Comparison of ENCODE assay signal across 7 cellular contexts in the genomic region with DNA sequence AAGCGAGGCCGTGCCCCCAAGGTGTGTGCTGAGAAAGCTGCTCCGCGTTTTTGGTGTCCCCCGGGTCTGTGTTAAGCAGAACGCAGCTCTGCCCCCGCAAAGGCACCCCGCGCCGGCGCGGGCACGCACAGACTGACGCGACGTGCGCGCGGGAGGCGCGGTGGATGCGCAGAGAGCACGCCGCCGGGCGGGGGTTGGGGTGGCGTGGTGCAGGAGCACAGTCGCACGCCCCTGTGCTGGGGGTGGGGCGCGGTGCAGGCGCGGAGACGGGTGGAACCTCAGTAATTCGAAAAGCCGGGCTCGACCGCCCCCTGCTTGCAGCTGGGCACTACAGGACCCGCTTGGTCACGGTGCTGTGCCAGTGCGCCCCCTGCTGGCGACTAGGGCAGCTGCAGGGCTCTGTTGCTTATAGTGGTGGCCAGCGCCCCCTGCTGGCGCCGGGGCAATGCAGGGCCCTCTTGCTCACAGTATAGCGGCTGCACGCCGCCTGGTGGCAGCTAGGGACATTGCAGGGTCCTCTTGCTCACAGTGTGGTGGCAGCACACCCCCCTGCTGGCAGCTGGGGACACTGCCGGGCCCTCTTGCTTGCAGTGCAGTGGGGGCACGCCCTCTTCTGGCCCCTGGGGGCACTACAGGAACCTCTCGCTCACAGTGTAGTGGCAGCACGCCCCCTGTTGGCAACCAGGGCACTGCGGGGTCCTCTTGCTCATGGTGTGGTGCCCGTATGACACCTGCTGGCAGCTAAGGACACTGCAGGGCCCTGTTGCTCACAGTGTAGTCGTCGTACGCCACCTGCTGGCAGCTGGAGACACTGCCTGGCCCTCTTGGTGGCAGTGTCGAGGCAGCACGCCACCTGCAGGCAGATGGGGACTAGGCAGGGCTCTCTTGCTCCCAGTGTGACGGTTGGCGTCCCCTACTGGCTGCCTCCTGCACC.
DNase-seq lines count a peak whose midpoint lies in the region; ATAC-seq and TF ChIP-seq lines count a peak whose summit lies in the region.
"Not testable (repeated sequence)": the region's sequence is repeated elsewhere in the genome, so short reads cannot be mapped to it uniquely, and the experiment has no call there.

No MANE protein-coding gene starts in this region.

- H3K27ac Mint-ChIP-seq in activated T-helper 17 cell treated with anti-CD3 and anti-CD28 coated beads, Interleukin-2, amount 50 U/mL, for 72 hours = not testable (repeated sequence)

- not testable (repeated sequence) for H3K27ac ChIP-seq in SU-DHL-6 (ENCODE audit: low read depth, low read length); parathyroid adenoma

- not testable (repeated sequence) for H3K36me3 Mint-ChIP-seq in activated T-helper 17 cell treated with anti-CD3 and anti-CD28 coated beads, Interleukin-2, amount 50 U/mL, for 72 hours (ENCODE audit: low read depth)

- not testable (repeated sequence) for H3K4me1 ChIP-seq in parathyroid adenoma

- not testable (repeated sequence) for H3K4me1 Mint-ChIP-seq in activated T-helper 17 cell treated with anti-CD3 and anti-CD28 coated beads, Interleukin-2, amount 50 U/mL, for 72 hours

- not testable (repeated sequence) for H3K4me3 Mint-ChIP-seq in activated T-helper 17 cell treated with anti-CD3 and anti-CD28 coated beads, Interleukin-2, amount 50 U/mL, for 72 hours

- not testable (repeated sequence) for H4K20me1 ChIP-seq in SU-DHL-6 (ENCODE audit: low read depth, low read length)

- not testable (repeated sequence) for H3K9ac ChIP-seq in SU-DHL-6 (ENCODE audit: low read length); parathyroid adenoma

- H3K36me3 ChIP-seq in SU-DHL-6 (ENCODE audit: low read length); parathyroid adenoma (ENCODE audit: control insufficient read depth, insufficient read depth, low read length): not testable (repeated sequence)

- ATAC-seq in GM18511 (IDR thresholded peaks at IDR 0.05; ENCODE audit: unreplicated experiment) (peak; percentile 97), HG02623 (IDR thresholded peaks at IDR 0.05; ENCODE audit: unreplicated experiment) (peak; percentile 94)
- peak; percentile 89 for ATAC-seq in activated T-helper 17 cell treated with anti-CD3 and anti-CD28 coated beads, Interleukin-2, amount 50 U/mL, for 72 hours (replicated peaks)

- H3K4me2 ChIP-seq in SU-DHL-6 (ENCODE audit: low read depth, low read length, poor library complexity, severe bottlenecking); parathyroid adenoma (ENCODE audit: low read length): not testable (repeated sequence)

- not testable (repeated sequence) for H2AFZ ChIP-seq in SU-DHL-6 (ENCODE audit: low read depth, low read length, severe bottlenecking); parathyroid adenoma

- H3K27me3 ChIP-seq in SU-DHL-6 (ENCODE audit: low read length); parathyroid adenoma (ENCODE audit: control insufficient read depth, insufficient read depth, low read length): not testable (repeated sequence)

- TF ChIP-seq CTCF in LNCaP clone FGC (IDR thresholded peaks at IDR 0.05; ENCODE audit: control insufficient read depth, extremely low read depth, insufficient read depth) (peak; percentile 52), SU-DHL-6 (IDR thresholded peaks at IDR 0.05; ENCODE audit: insufficient read depth, low read length, poor library complexity, severe bottlenecking) (peak; percentile 96), foreskin fibroblast (IDR thresholded peaks at IDR 0.05; ENCODE audit: low read depth, low read length) (peak; percentile 16), parathyroid adenoma (IDR thresholded peaks at IDR 0.05) (peak; percentile 44)

- not testable (repeated sequence) for H3K79me2 ChIP-seq in SU-DHL-6 (ENCODE audit: insufficient read depth, low read length); parathyroid adenoma

- not testable (repeated sequence) for H3K9me2 ChIP-seq in SU-DHL-6 (replicated peaks; ENCODE audit: insufficient read depth, low read length)

- not testable (repeated sequence) for H3K9me3 Mint-ChIP-seq in activated T-helper 17 cell treated with anti-CD3 and anti-CD28 coated beads, Interleukin-2, amount 50 U/mL, for 72 hours

- not testable (repeated sequence) for H3K9me3 ChIP-seq in SU-DHL-6 (ENCODE audit: insufficient read depth, low read length); parathyroid adenoma (ENCODE audit: control insufficient read depth, low read length)

- not testable (repeated sequence) for H3K4me3 ChIP-seq in LNCaP clone FGC (ENCODE audit: low read depth, low read length); SU-DHL-6 (ENCODE audit: insufficient read depth, low read length, poor library complexity, severe bottlenecking); foreskin fibroblast (ENCODE audit: low read depth in 1 of 2, low read length in 2 of 2); parathyroid adenoma (ENCODE audit: low read depth, low read length)

- DNase-seq in LNCaP clone FGC (ENCODE audit: low read depth); foreskin fibroblast: not testable (repeated sequence)

- H3K27me3 Mint-ChIP-seq in activated T-helper 17 cell treated with anti-CD3 and anti-CD28 coated beads, Interleukin-2, amount 50 U/mL, for 72 hours = not testable (repeated sequence)

- not testable (repeated sequence) for H3F3A ChIP-seq in SU-DHL-6 (ENCODE audit: insufficient read depth)

Comparison
In these comparisons a context has a peak if more than half of its experiments do, and no peak if none do; other contexts are left out.
1. CTCF ChIP-seq: peak in every context shown above with its lines; median percentile 96 in SU-DHL-6; 52 in LNCaP clone FGC; 44 in parathyroid adenoma; 16 in foreskin fibroblast.